ENCODE assay signal across 1 cellular context in genomic region chr5:132850066-132850465, GRCh38.
TF ChIP-seq lines count a peak whose summit lies in the region.

No MANE protein-coding gene starts in this region.

TF ChIP-seq in K562, 482 proteins besides CTCF, POLR2A, EP300 and RAD21:
- TF ChIP-seq FOSL1 (tag; conservative IDR thresholded peaks at IDR 0.05) = 0 out of 2 replicates have a peak, but pooled peaks have one; percentile 13
- no peak for TF ChIP-seq SAFB (IDR thresholded peaks at IDR 0.05; ENCODE audit: borderline replicate concordance, low read depth, low read length)
- peak; percentile 11; the same call in 1 of the 2 replicates for TF ChIP-seq BACH1 (tag; IDR thresholded peaks at IDR 0.05)
TF ChIP-seq in K562: peak in this region for 2.
